Comparison of ENCODE assay signal across 10 cellular contexts in genomic region chr20:4151991-4152695, GRCh38. TPM values are rescaled to one million over a fixed set of nuclear protein-coding genes. Genes with fewer than 3 reads are reported as not detected.
DNase-seq lines count a peak whose midpoint lies in the region; ATAC-seq, FAIRE-seq and TF ChIP-seq lines count a peak whose summit lies in the region.
"Had no signal": no experiment of that assay in that cellular context is flagged by ENCODE, and none has a peak within 500 bp of the region (broad histone marks: within the 10 kb centered on the region; RNA-seq: fewer than 3 reads in every experiment).

No MANE protein-coding gene starts in this region.

- RAD21 ChIA-PET in GM12878 (lab: Charles Lee; ENCODE audit: unreplicated experiment): no interaction called here

- no TSS peak for BruUV-seq in GM12878 (replicated peaks; lab: Mats Ljungman, UMichigan)

- H3K36me3 ChIP-seq in GM12878 (ENCODE audit: control insufficient read depth in 2 of 2, insufficient read depth in 2 of 2, low read length in 1 of 2): no peaks in the 10 kb centered on the region

- no peak overlapping the region for H3K27ac ChIP-seq in GM12878 (ENCODE audit: control insufficient read depth, insufficient read depth)

- no peak for TF ChIP-seq EP300 in GM12878 (IDR thresholded peaks at IDR 0.05; ENCODE audit: borderline replicate concordance in 1 of 2, control insufficient read depth in 1 of 2, low read depth in 2 of 2, low read length in 2 of 2)

- TF ChIP-seq POLR2A in GM12878 (IDR thresholded peaks at IDR 0.05; ENCODE audit: low read depth, low read length): no peak

- H3K27me3 Mint-ChIP-seq in activated naive CD8-positive, alpha-beta T cell treated with anti-CD3 and anti-CD28 coated beads, Interleukin-2, amount 50 U/mL, for 24 hours: peaks cover 31% of the 10 kb centered on the region
- peaks cover 51% of the 10 kb centered on the region for H3K27me3 Mint-ChIP-seq in activated naive CD8-positive, alpha-beta T cell treated with anti-CD3 and anti-CD28 coated beads for 36 hours
- H3K27me3 Mint-ChIP-seq in activated naive CD4-positive, alpha-beta T cell treated with anti-CD3 and anti-CD28 coated beads for 36 hours (ENCODE audit: low read depth): peaks cover 36% of the 10 kb centered on the region

- H3K79me2 ChIP-seq in GM12878 (ENCODE audit: control insufficient read depth, insufficient read depth, low read length): no peaks in the 10 kb centered on the region

- H3K27me3 ChIP-seq in GM12878 (replicated peaks in 1 of 2; ENCODE audit: control insufficient read depth in 2 of 2, insufficient read depth in 2 of 2, low read length in 1 of 2): peaks cover 0 to 17% of the 10 kb centered on the region in 2 experiments

- no peak overlapping the region for H3K4me3 ChIP-seq in GM12878

- no peaks in the 10 kb centered on the region for H3K4me1 ChIP-seq in GM12878 (ENCODE audit: control insufficient read depth, insufficient read depth, low read length)

- H3K4me3 Mint-ChIP-seq in activated naive CD8-positive, alpha-beta T cell treated with anti-CD3 and anti-CD28 coated beads, Interleukin-2, amount 50 U/mL, for 24 hours: no peak overlapping the region
- H3K4me3 Mint-ChIP-seq in activated naive CD8-positive, alpha-beta T cell treated with anti-CD3 and anti-CD28 coated beads for 36 hours: no peak overlapping the region
- H3K4me3 Mint-ChIP-seq in activated naive CD4-positive, alpha-beta T cell treated with anti-CD3 and anti-CD28 coated beads for 36 hours: no peak overlapping the region

- H3K9ac ChIP-seq in GM12878 (ENCODE audit: control insufficient read depth, insufficient read depth, low read length): no peak overlapping the region

- no peak for TF ChIP-seq CTCF in GM12878 (IDR thresholded peaks at IDR 0.05 in 2 of 3, conservative IDR thresholded peaks at IDR 0.05 in 1 of 3; ENCODE audit: control insufficient read depth in 2 of 3, extremely low read depth in 1 of 3, insufficient read depth in 1 of 3, low read depth in 3 of 3, low read length in 3 of 3)

- H2AFZ ChIP-seq in GM12878 (ENCODE audit: control insufficient read depth, low read depth, low read length): no peak overlapping the region

- TF ChIP-seq RAD21 in GM12878 (IDR thresholded peaks at IDR 0.05; ENCODE audit: insufficient read depth, low read depth, low read length): no peak

- FAIRE-seq in GM12878 (lab: Jason Lieb, UNC): peak; percentile 61

- intact Hi-C loops in GM12878 (cut with micrococcal nuclease; ENCODE audit: unreplicated experiment): no loop called here
- intact Hi-C loops in activated naive CD4-positive, alpha-beta T cell treated with anti-CD3 and anti-CD28 coated beads for 36 hours (cut with micrococcal nuclease): no loop called here

- H3K9me3 ChIP-seq in GM12878 (replicated peaks; ENCODE audit: control insufficient read depth, insufficient read depth, low read length): no peaks in the 10 kb centered on the region

- 36% methylated on average over 7 of the region's 7 CpGs for WGBS in GM12878 (ENCODE audit: insufficient coverage, insufficient replicate concordance, low lambda C conversion rate, missing lambda C conversion rate)

- peak; percentile 29 for ATAC-seq in activated naive CD8-positive, alpha-beta T cell treated with anti-CD3 and anti-CD28 coated beads, Interleukin-2, amount 50 U/mL, for 24 hours
- ATAC-seq in GM12878 (peak; percentile 76), HG03045 (IDR thresholded peaks at IDR 0.05; ENCODE audit: unreplicated experiment) (no peak)

- H3K4me1 Mint-ChIP-seq in activated naive CD8-positive, alpha-beta T cell treated with anti-CD3 and anti-CD28 coated beads, Interleukin-2, amount 50 U/mL, for 24 hours: peaks cover 21% of the 10 kb centered on the region
- peaks cover 9% of the 10 kb centered on the region for H3K4me1 Mint-ChIP-seq in activated naive CD8-positive, alpha-beta T cell treated with anti-CD3 and anti-CD28 coated beads for 36 hours
- H3K4me1 Mint-ChIP-seq in activated naive CD4-positive, alpha-beta T cell treated with anti-CD3 and anti-CD28 coated beads for 36 hours (ENCODE audit: low read depth): peaks cover 8% of the 10 kb centered on the region

- DNase-seq in activated naive CD8-positive, alpha-beta T cell treated with anti-CD3 and anti-CD28 coated beads, Interleukin-2, amount 50 U/mL, for 24 hours: no peak
- DNase-seq in activated naive CD8-positive, alpha-beta T cell treated with anti-CD3 and anti-CD28 coated beads for 36 hours: no peak
- peak; percentile 49 for DNase-seq in LHCN-M2 (ENCODE audit: low read depth)
- peak; percentile 34 for DNase-seq in GM12878 (ENCODE audit: low read depth, low spot score)
- peak; percentile 42 for DNase-seq in stromal cell of bone marrow (ENCODE audit: low read depth)
- DNase-seq in activated naive CD4-positive, alpha-beta T cell treated with anti-CD3 and anti-CD28 coated beads for 36 hours: no peak
- DNase-seq in HUDEP-2 (lab: John Stamatoyannopoulos, UW; ENCODE audit: unreplicated experiment in 76 of 76): no peak
- DNase-seq: NCI-H2081 treated with DMSO at 0.1 percent for 48 hours; stimulated activated naive CD4-positive, alpha-beta T cell had no signal

- no peaks in the 10 kb centered on the region for H3K36me3 Mint-ChIP-seq in activated naive CD8-positive, alpha-beta T cell treated with anti-CD3 and anti-CD28 coated beads, Interleukin-2, amount 50 U/mL, for 24 hours (ENCODE audit: low read depth)
- no peaks in the 10 kb centered on the region for H3K36me3 Mint-ChIP-seq in activated naive CD8-positive, alpha-beta T cell treated with anti-CD3 and anti-CD28 coated beads for 36 hours
- no peaks in the 10 kb centered on the region for H3K36me3 Mint-ChIP-seq in activated naive CD4-positive, alpha-beta T cell treated with anti-CD3 and anti-CD28 coated beads for 36 hours (ENCODE audit: low read depth)

- POLR2A ChIA-PET in GM12878 (lab: Charles Lee): no interaction called here

- CTCF ChIA-PET in GM12878 (lab: Yijun Ruan, JAX): interaction anchor here (0.6 kb wide), 2 partner anchors 88 to 170 kb away, joined by 3 to 5 read pairs; no protein-coding TSS in a partner anchor
- CTCF ChIA-PET in activated naive CD4-positive, alpha-beta T cell treated with anti-CD3 and anti-CD28 coated beads for 36 hours (lab: Charles Lee): no interaction called here

- no peak overlapping the region for H3K27ac Mint-ChIP-seq in activated naive CD8-positive, alpha-beta T cell treated with anti-CD3 and anti-CD28 coated beads, Interleukin-2, amount 50 U/mL, for 24 hours
- H3K27ac Mint-ChIP-seq in activated naive CD8-positive, alpha-beta T cell treated with anti-CD3 and anti-CD28 coated beads for 36 hours: no peak overlapping the region
- no peak overlapping the region for H3K27ac Mint-ChIP-seq in activated naive CD4-positive, alpha-beta T cell treated with anti-CD3 and anti-CD28 coated beads for 36 hours

- no peak overlapping the region for H3K4me2 ChIP-seq in GM12878 (ENCODE audit: control insufficient read depth, insufficient read depth)

- in situ Hi-C loops in GM12878 (cut with MboI): no loop called here

- H4K20me1 ChIP-seq in GM12878 (ENCODE audit: control insufficient read depth, insufficient read depth): no peaks in the 10 kb centered on the region; the same call in 1 of the 2 replicates

- no peaks in the 10 kb centered on the region for H3K9me3 Mint-ChIP-seq in activated naive CD8-positive, alpha-beta T cell treated with anti-CD3 and anti-CD28 coated beads, Interleukin-2, amount 50 U/mL, for 24 hours
- H3K9me3 Mint-ChIP-seq in activated naive CD8-positive, alpha-beta T cell treated with anti-CD3 and anti-CD28 coated beads for 36 hours: no peaks in the 10 kb centered on the region
- no peaks in the 10 kb centered on the region for H3K9me3 Mint-ChIP-seq in activated naive CD4-positive, alpha-beta T cell treated with anti-CD3 and anti-CD28 coated beads for 36 hours

- SMC1A ChIA-PET in GM12878 (lab: Charles Lee; ENCODE audit: uncharacterized antibody, unreplicated experiment): interaction anchor here (0.9 kb wide), 1 partner anchor 29 kb away, joined by 4 read pairs; no protein-coding TSS in a partner anchor

TF ChIP-seq in GM12878, 131 proteins besides CTCF, POLR2A, EP300 and RAD21 (continues in another document):
- TF ChIP-seq RELB (IDR thresholded peaks at IDR 0.05; ENCODE audit: low read depth) (0 out of 2 replicates have a peak, but pooled peaks have one; percentile 28), ZNF622 (IDR thresholded peaks at IDR 0.05) (no peak), IKZF1 (conservative IDR thresholded peaks at IDR 0.05) (peak; percentile 37)

RNA-seq across cellular contexts. Expression of gene SMOX, which starts 3.5 kb away (rescaled TPM):
- total RNA-seq in activated naive CD8-positive, alpha-beta T cell treated with anti-CD3 and anti-CD28 coated beads for 36 hours: 1 to 10 TPM; 1.6 to 2.1 TPM
- total RNA-seq in LHCN-M2 (2014; rRNA removed) (15.6 and 16.7 TPM in 2 replicates), GM12878 (2014; rRNA removed) (0.11 and 0.23 TPM in 2 replicates), GM12878 (2014; rRNA removed; fragmentation: Illumina TruSeq; extraction: Trizol) (not detected in 2 replicates), GM12878 (2021) (0.15 and 0.21 TPM in 2 replicates)
- polyA plus RNA-seq in LHCN-M2 (2012): 5.8 TPM
- total RNA-seq in GM12878 (2013; cell fraction: nucleolus; rRNA removed): 0.59 and 0.86 TPM in 2 replicates
- not detected for polyA plus RNA-seq in GM12878 (2011; ENCODE audit: low read depth)
- polyA plus RNA-seq in GM12878 (2011; rRNA removed) (0.04 and 0.27 TPM in 2 replicates), GM12878 (2014; fragmentation: Illumina TruSeq; extraction: Trizol) (0.32 TPM in 1 of 2 replicates, not detected in the other), GM12878 (2014; fragmentation: Nextera tagmentation; extraction: Ambion mirVana) (under 1 TPM; 0.09 to 0.31 TPM), GM12878 (2014; rRNA removed) (0.08 and 0.13 TPM in 2 replicates), GM12878 (2016; fragmentation: Nextera tagmentation; extraction: Ambion mirVana) (not detected)
- 0.25 and 0.33 TPM in 2 replicates for polyA plus RNA-seq in GM12878 (2011; cell fraction: cytosol; rRNA removed)
- polyA plus RNA-seq in GM12878 (2011; cell fraction: nucleus; rRNA removed): 0.18 and 0.27 TPM in 2 replicates
- polyA plus RNA-seq in GM12878 (2012): 0.10 TPM in 1 of 2 replicates, not detected in the other
- polyA minus RNA-seq in GM12878 (2011; rRNA and poly(A)+ RNA removed): 0.36 TPM in 1 of 2 replicates, not detected in the other
- 1.2 TPM in 1 of 2 replicates, not detected in the other for polyA minus RNA-seq in GM12878 (2011; cell fraction: cytosol; rRNA and poly(A)+ RNA removed)
- polyA minus RNA-seq in GM12878 (2011; cell fraction: nucleus; rRNA and poly(A)+ RNA removed): not detected in 2 replicates
- total RNA-seq in activated naive CD4-positive, alpha-beta T cell treated with anti-CD3 and anti-CD28 coated beads for 36 hours: 1 to 10 TPM; 1.7 to 1.8 TPM

Comparison
In these comparisons a context has a peak if more than half of its experiments do, and no peak if none do; other contexts are left out.
1. DNase-seq: peak in LHCN-M2 (single experiment), GM12878 (single experiment) and stromal cell of bone marrow (single experiment); none in activated naive CD8-positive, alpha-beta T cell treated with anti-CD3 and anti-CD28 coated beads, Interleukin-2, amount 50 U/mL, for 24 hours (single experiment), activated naive CD8-positive, alpha-beta T cell treated with anti-CD3 and anti-CD28 coated beads for 36 hours (single experiment), activated naive CD4-positive, alpha-beta T cell treated with anti-CD3 and anti-CD28 coated beads for 36 hours (single experiment) and HUDEP-2 (0 of 76).